In the genomic region with DNA sequence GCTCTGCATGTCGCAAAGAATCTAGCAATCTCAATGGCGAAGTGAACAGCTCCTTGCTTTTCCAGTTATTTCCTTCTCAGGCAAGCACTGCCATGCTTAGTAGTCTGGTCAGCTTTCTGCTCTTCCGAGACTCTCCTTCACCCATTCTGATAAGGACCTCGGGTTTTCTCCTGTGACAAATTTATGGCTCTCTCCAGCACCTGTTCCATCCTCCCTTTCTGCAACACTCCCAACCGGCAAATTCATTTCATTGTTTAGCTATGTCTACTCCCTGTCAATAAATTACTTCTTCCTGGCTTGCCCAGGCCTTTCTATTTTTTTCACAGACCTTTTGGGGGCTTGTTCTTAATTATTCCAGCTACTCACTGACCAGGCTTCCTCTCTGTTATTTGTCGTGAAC, we compare ENCODE assay signal across 5 cellular contexts.
"Had no signal": no experiment of that assay in that cellular context is flagged by ENCODE, and none has a peak within 500 bp of the region (broad histone marks: within the 10 kb centered on the region; RNA-seq: fewer than 3 reads in every experiment).

No MANE protein-coding gene starts in this region.

- DNase-seq: GM23248, GOT3, H7, HFFc6, KBM-7 had no signal
